13 cellular contexts compared by ENCODE assay signal in genomic region chr17:60173304-60173807, GRCh38. TPM values are rescaled to one million over a fixed set of nuclear protein-coding genes. Genes with fewer than 3 reads are reported as not detected.
A peak's percentile ranks its signal among the peaks of the same experiment; 100 is the strongest.
DNase-seq lines count a peak whose midpoint lies in the region; ATAC-seq and TF ChIP-seq lines count a peak whose summit lies in the region.
"Had no signal": no experiment of that assay in that cellular context is flagged by ENCODE, and none has a peak within 500 bp of the region (broad histone marks: within the 10 kb centered on the region; RNA-seq: fewer than 3 reads in every experiment).

No MANE protein-coding gene starts in this region.

- DNase-seq in EL, result peak; percentile 44
- peak; percentile 51 for DNase-seq in MV-4-11 (lab: John Stamatoyannopoulos, UW)
- DNase-seq in amniotic epithelial cell (ENCODE audit: low read depth), result peak; percentile 30
- no peak for DNase-seq in mucosa of descending colon
- no peak for DNase-seq in NCI-H1048 (lab: John Stamatoyannopoulos, UW)
- DNase-seq in NCI-H345 treated with DMSO at 0.1 percent for 48 hours (lab: John Stamatoyannopoulos, UW; ENCODE audit: unreplicated experiment), result no peak
- DNase-seq: body of pancreas, DMS79 treated with DMSO at 0.1 percent for 48 hours, erythroblast, T-helper 1 cell had no signal

- intact Hi-C loops in mucosa of descending colon (cut with DNase I, micrococcal nuclease), result no loop called here

- H3K36me3 ChIP-seq in mucosa of descending colon (ENCODE audit: low read depth), result no peaks in the 10 kb centered on the region

- H3K4me3 ChIP-seq in mucosa of descending colon, result no peak overlapping the region
- H3K4me3 ChIP-seq: body of pancreas had no signal

- H3K9me3 ChIP-seq in mucosa of descending colon, result no peaks in the 10 kb centered on the region
- H3K9me3 ChIP-seq: body of pancreas had no signal

- H3K4me1 ChIP-seq in mucosa of descending colon (ENCODE audit: low read depth), result peaks cover 20% of the 10 kb centered on the region

- ATAC-seq in mucosa of descending colon (peak; percentile 46), GM18498 (IDR thresholded peaks at IDR 0.05; ENCODE audit: unreplicated experiment) (no peak)
- ATAC-seq: body of pancreas; stimulated activated memory B cell treated with anti-CD40 and anti-IgM and Interleukin-4, amounts not matched to agents 10 μg/mL and 1 μg/mL and 100 μg/mL, for 72 hours had no signal

- TF ChIP-seq CTCF in mucosa of descending colon (IDR thresholded peaks at IDR 0.05), result no peak

RNA-seq across cellular contexts. Expression of gene CA4, which starts 23.6 kb away (rescaled TPM):
- total RNA-seq in mucosa of descending colon, result 100 to 1,000 TPM; 177 to 725 (median 673) TPM
- total RNA-seq: activated CD8-positive, alpha-beta memory T cell treated with anti-CD3 and anti-CD28 coated beads for 36 hours had no signal

Comparison
In these comparisons a context has a peak if more than half of its experiments do, and no peak if none do; other contexts are left out.
1. DNase-seq: peak in EL (single experiment), MV-4-11 (single experiment) and amniotic epithelial cell (single experiment); none in mucosa of descending colon (0 of 3), NCI-H1048 (single experiment) and NCI-H345 treated with DMSO at 0.1 percent for 48 hours (single experiment).